Comparison of ENCODE assay signal across 14 cellular contexts in genomic region chr10:77984986-77985385, GRCh38. TPM values are rescaled to one million over a fixed set of nuclear protein-coding genes. Genes with fewer than 3 reads are reported as not detected.
DNase-seq lines count a peak whose midpoint lies in the region; ATAC-seq and TF ChIP-seq lines count a peak whose summit lies in the region.
"Had no signal": no experiment of that assay in that cellular context is flagged by ENCODE, and none has a peak within 500 bp of the region (broad histone marks: within the 10 kb centered on the region; RNA-seq: fewer than 3 reads in every experiment).

No MANE protein-coding gene starts in this region.

- no peaks in the 10 kb centered on the region for H3K9me3 ChIP-seq in Peyer's patch
- H3K9me3 ChIP-seq in neural cell (ENCODE audit: low read length): no peaks in the 10 kb centered on the region
- H3K9me3 ChIP-seq: A549, BE2C had no signal

- H3K4me1 Mint-ChIP-seq in brain: peaks cover 69% of the 10 kb centered on the region
- no peaks in the 10 kb centered on the region for H3K4me1 Mint-ChIP-seq in stimulated activated effector memory CD8-positive, alpha-beta T cell treated with anti-CD3 and anti-CD28 coated beads, Interleukin-12 subunit alpha, Interleukin-12 subunit beta, amount 100 ng/mL, for 72 hours
- H3K4me1 Mint-ChIP-seq: CD4-positive, alpha-beta memory T cell had no signal

- H3F3A ChIP-seq in neural cell (ENCODE audit: insufficient read depth, low read length, poor library complexity, severe bottlenecking): no peaks in the 10 kb centered on the region

- peak overlapping the region; percentile 67 to 98 (median 90) for H3K27ac Mint-ChIP-seq in brain
- H3K27ac Mint-ChIP-seq in stimulated activated effector memory CD8-positive, alpha-beta T cell treated with anti-CD3 and anti-CD28 coated beads, Interleukin-12 subunit alpha, Interleukin-12 subunit beta, amount 100 ng/mL, for 72 hours: peak overlapping the region; percentile 75
- H3K27ac Mint-ChIP-seq: CD4-positive, alpha-beta memory T cell had no signal

- H3K4me1 ChIP-seq in Peyer's patch: no peaks in the 10 kb centered on the region
- H3K4me1 ChIP-seq: A549 had no signal

- no peak overlapping the region for H2AFZ ChIP-seq in neural cell (ENCODE audit: low read depth, low read length)
- H2AFZ ChIP-seq: GM23248 had no signal

- no peak for ATAC-seq in stimulated activated effector memory CD8-positive, alpha-beta T cell treated with anti-CD3 and anti-CD28 coated beads, Interleukin-12 subunit alpha, Interleukin-12 subunit beta, amount 100 ng/mL, for 72 hours
- ATAC-seq in HG02885 (IDR thresholded peaks at IDR 0.05; ENCODE audit: poor library complexity, unreplicated experiment): no peak
- ATAC-seq: A549, HCT116 had no signal

- TF ChIP-seq CTCF in Peyer's patch (IDR thresholded peaks at IDR 0.05) (no peak), brain (conservative IDR thresholded peaks at IDR 0.05) (no peak), neural cell (IDR thresholded peaks at IDR 0.05; ENCODE audit: poor library complexity, severe bottlenecking) (no peak)

- H3K4me3 ChIP-seq in Peyer's patch: no peak overlapping the region
- H3K4me3 ChIP-seq in neural cell (ENCODE audit: low read length): peak overlapping the region; percentile 19
- H3K4me3 ChIP-seq: A549, GM23248 had no signal

- no peak for TF ChIP-seq EP300 in neural cell (conservative IDR thresholded peaks at IDR 0.05; ENCODE audit: poor library complexity, severe bottlenecking)

- peak overlapping the region; percentile 49 for H3K9ac ChIP-seq in neural cell (ENCODE audit: low read length)
- H3K9ac ChIP-seq: GM23248 had no signal

- TF ChIP-seq POLR2A in Peyer's patch (IDR thresholded peaks at IDR 0.05): no peak

- no peaks in the 10 kb centered on the region for H3K79me2 ChIP-seq in neural cell (replicated peaks; ENCODE audit: insufficient read depth, low read length)

- H3K9me3 Mint-ChIP-seq in brain: no peaks in the 10 kb centered on the region
- no peaks in the 10 kb centered on the region for H3K9me3 Mint-ChIP-seq in stimulated activated effector memory CD8-positive, alpha-beta T cell treated with anti-CD3 and anti-CD28 coated beads, Interleukin-12 subunit alpha, Interleukin-12 subunit beta, amount 100 ng/mL, for 72 hours
- H3K9me3 Mint-ChIP-seq: CD4-positive, alpha-beta memory T cell had no signal

- no peaks in the 10 kb centered on the region for H4K20me1 ChIP-seq in neural cell (ENCODE audit: insufficient read depth)

- H3K27ac ChIP-seq in Peyer's patch (peak overlapping the region in 1 of 4 donors; percentile 24), neural cell (ENCODE audit: low read length) (peak overlapping the region; percentile 86), substantia nigra (ENCODE audit: low read depth, low read length, poor library complexity, severe bottlenecking) (no peak overlapping the region)
- H3K27ac ChIP-seq: A549, C4-2B had no signal

- H3K36me3 ChIP-seq in Peyer's patch (peaks cover 0 to 97% (median 0%) of the 10 kb centered on the region in 3 donors), neural cell (ENCODE audit: insufficient read depth, low read length) (peaks cover 8% of the 10 kb centered on the region)

- H3K9me2 ChIP-seq in neural cell (ENCODE audit: insufficient read depth, low read length): no peaks in the 10 kb centered on the region

- peaks cover 91% of the 10 kb centered on the region for H3K36me3 Mint-ChIP-seq in brain
- peaks cover 96% of the 10 kb centered on the region for H3K36me3 Mint-ChIP-seq in stimulated activated effector memory CD8-positive, alpha-beta T cell treated with anti-CD3 and anti-CD28 coated beads, Interleukin-12 subunit alpha, Interleukin-12 subunit beta, amount 100 ng/mL, for 72 hours

- H3K4me3 Mint-ChIP-seq in brain: no peak overlapping the region
- no peak overlapping the region for H3K4me3 Mint-ChIP-seq in stimulated activated effector memory CD8-positive, alpha-beta T cell treated with anti-CD3 and anti-CD28 coated beads, Interleukin-12 subunit alpha, Interleukin-12 subunit beta, amount 100 ng/mL, for 72 hours
- H3K4me3 Mint-ChIP-seq: CD4-positive, alpha-beta memory T cell had no signal

- H3K27me3 ChIP-seq in Peyer's patch: no peaks in the 10 kb centered on the region
- no peaks in the 10 kb centered on the region for H3K27me3 ChIP-seq in neural cell (ENCODE audit: insufficient read depth, low read depth, low read length)
- H3K27me3 ChIP-seq: BE2C had no signal

- no peak for TF ChIP-seq RAD21 in neural cell (conservative IDR thresholded peaks at IDR 0.05)

- peaks cover 3% of the 10 kb centered on the region for H3K27me3 Mint-ChIP-seq in brain
- H3K27me3 Mint-ChIP-seq: CD4-positive, alpha-beta memory T cell had no signal

- H3K4me2 ChIP-seq in neural cell (ENCODE audit: low read length): no peak overlapping the region
- H3K4me2 ChIP-seq: A549 had no signal

- DNase-seq in Peyer's patch (peak in 2 of 3 donors; percentile 67 to 73), substantia nigra (lab: John Stamatoyannopoulos, UW) (no peak)
- no peak for DNase-seq in stimulated activated effector memory CD8-positive, alpha-beta T cell treated with anti-CD3 and anti-CD28 coated beads, Interleukin-12 subunit alpha, Interleukin-12 subunit beta, amount 100 ng/mL, for 72 hours (ENCODE audit: low spot score in 2 of 2)
- DNase-seq: BE2C; CD4-positive, alpha-beta memory T cell; DMS79 treated with DMSO at 0.1 percent for 48 hours; EL; GM23248 had no signal

TF ChIP-seq in neural cell, 6 proteins besides CTCF, POLR2A, EP300 and RAD21:
- TF ChIP-seq SMC3 (conservative IDR thresholded peaks at IDR 0.05; ENCODE audit: poor library complexity) (no peak), MXI1 (conservative IDR thresholded peaks at IDR 0.05; ENCODE audit: poor library complexity, severe bottlenecking) (no peak), EZH2 (IDR thresholded peaks at IDR 0.05; ENCODE audit: borderline replicate concordance, insufficient read depth, low read length, poor library complexity, severe bottlenecking) (no peak), POLR2AphosphoS5 (IDR thresholded peaks at IDR 0.05) (no peak), REST (IDR thresholded peaks at IDR 0.05; ENCODE audit: borderline replicate concordance) (no peak), TAF1 (IDR thresholded peaks at IDR 0.05; ENCODE audit: low read depth) (no peak)

RNA-seq across cellular contexts. Expression of gene POLR3A, which starts 44.3 kb away (rescaled TPM):
- total RNA-seq in Peyer's patch: 10 to 100 TPM; 19.8 to 24.3 (median 22.2) TPM
- polyA plus RNA-seq in brain (ENCODE audit: insufficient read depth, low read depth, low replicate concordance): 15.5 TPM
- polyA plus RNA-seq in neural cell: 12.7 and 15.6 TPM in 2 replicates
- 49.4 and 53.7 TPM in 2 replicates for polyA minus RNA-seq in neural cell

RNA-seq across cellular contexts. Expression of gene RPS24, which starts 48.7 kb away (rescaled TPM):
- 1,000 to 10,000 TPM in 3 of 4 donors, 100 to 1,000 TPM in 1; 999 to 2,177 (median 1,337) TPM for total RNA-seq in Peyer's patch
- polyA plus RNA-seq in brain (ENCODE audit: insufficient read depth, low read depth, low replicate concordance) (1,805 TPM), neural cell (2,402 and 2,734 TPM in 2 replicates)
- polyA minus RNA-seq in neural cell: 820 and 978 TPM in 2 replicates

RNA-seq across cellular contexts. Expression of gene DLG5, which starts 58.4 kb away (rescaled TPM):
- total RNA-seq in Peyer's patch: 100 to 1,000 TPM in 1 of 4 donors, 10 to 100 TPM in 3; 40.6 to 134 (median 61.5) TPM
- polyA plus RNA-seq in brain (ENCODE audit: insufficient read depth, low read depth, low replicate concordance) (20.7 TPM), neural cell (72.9 and 84.0 TPM in 2 replicates)
- 103 and 105 TPM in 2 replicates for polyA minus RNA-seq in neural cell

Comparison
In these comparisons a context has a peak if more than half of its experiments do, and no peak if none do; other contexts are left out.
1. DNase-seq: peak in Peyer's patch (2 of 3); none in stimulated activated effector memory CD8-positive, alpha-beta T cell treated with anti-CD3 and anti-CD28 coated beads, Interleukin-12 subunit alpha, Interleukin-12 subunit beta, amount 100 ng/mL, for 72 hours (0 of 2) and substantia nigra (0 of 49).